ENCODE assay signal across 14 cellular contexts in genomic region chr13:24273926-24274325, GRCh38. TPM values are rescaled to one million over a fixed set of nuclear protein-coding genes. Genes with fewer than 3 reads are reported as not detected.
DNase-seq lines count a peak whose midpoint lies in the region; ATAC-seq, FAIRE-seq and TF ChIP-seq lines count a peak whose summit lies in the region.
"Had no signal": no experiment of that assay in that cellular context is flagged by ENCODE, and none has a peak within 500 bp of the region (broad histone marks: within the 10 kb centered on the region; RNA-seq: fewer than 3 reads in every experiment).

No MANE protein-coding gene starts in this region.

- ATAC-seq in left ventricle myocardium superior (no peak), upper lobe of left lung (ENCODE audit: low FRiP score in 2 of 2) (no peak), HG03196 (IDR thresholded peaks at IDR 0.05; ENCODE audit: unreplicated experiment) (no peak)
- no peak for ATAC-seq in activated CD8-positive, alpha-beta T cell treated with anti-CD3 and anti-CD28 coated beads for 36 hours
- ATAC-seq: body of pancreas, gastrocnemius medialis had no signal

- H3K79me2 ChIP-seq in keratinocyte (ENCODE audit: control insufficient read depth, insufficient read depth, low read length), result no peaks in the 10 kb centered on the region

- TF ChIP-seq CTCF in left ventricle myocardium inferior (IDR thresholded peaks at IDR 0.05; ENCODE audit: borderline replicate concordance) (no peak), keratinocyte (optimal IDR thresholded peaks at IDR 0.05 in 1 of 3, IDR thresholded peaks at IDR 0.05 in 1 of 3, conservative IDR thresholded peaks at IDR 0.05 in 1 of 3; ENCODE audit: extremely low read depth in 1 of 3, insufficient read depth in 2 of 3, low read length in 3 of 3) (no peak), upper lobe of left lung (IDR thresholded peaks at IDR 0.05) (no peak), GM13977 (IDR thresholded peaks at IDR 0.05; ENCODE audit: extremely low read depth, insufficient read depth, missing control alignments) (no peak)
- TF ChIP-seq CTCF in activated CD8-positive, alpha-beta T cell treated with anti-CD3 and anti-CD28 coated beads for 36 hours (IDR thresholded peaks at IDR 0.05), result no peak

- DNase-seq in left ventricle myocardium inferior (no peak), left ventricle myocardium superior (no peak), keratinocyte (ENCODE audit: low read depth, low spot score) (no peak), upper lobe of left lung (no peak), GM13977 (ENCODE audit: low spot score) (no peak)
- peak; percentile 18 for DNase-seq in activated CD8-positive, alpha-beta T cell treated with anti-CD3 and anti-CD28 coated beads for 36 hours
- no peak for DNase-seq in stimulated activated CD4-positive, alpha-beta T cell treated with anti-CD3 and anti-CD28 coated beads, Interleukin-4, amount 100 ng/mL, for 4 hours
- DNase-seq: gastrocnemius medialis, MM.1S had no signal

- H3K36me3 Mint-ChIP-seq in activated CD8-positive, alpha-beta T cell treated with anti-CD3 and anti-CD28 coated beads for 36 hours (ENCODE audit: low read depth), result peaks cover 23% of the 10 kb centered on the region

- CTCF ChIA-PET in activated CD8-positive, alpha-beta T cell treated with anti-CD3 and anti-CD28 coated beads for 36 hours (lab: Charles Lee), result interaction anchor here (0.8 to 2.4 kb wide), 5 partner anchors 10 to 45 kb away, joined by 3 to 8 read pairs (median 7); no protein-coding TSS in a partner anchor

- H3K9me3 Mint-ChIP-seq in activated CD8-positive, alpha-beta T cell treated with anti-CD3 and anti-CD28 coated beads for 36 hours, result no peaks in the 10 kb centered on the region

- no peak for TF ChIP-seq POLR2A in upper lobe of left lung (IDR thresholded peaks at IDR 0.05)

- in situ Hi-C loops in GM13977 (cut with MboI; ENCODE audit: low pct_unique_long_range_greater_than_20kb, low sequenced_read_pairs, unreplicated experiment), result no loop called here

- peaks cover 79% of the 10 kb centered on the region for H3K4me1 Mint-ChIP-seq in activated CD8-positive, alpha-beta T cell treated with anti-CD3 and anti-CD28 coated beads for 36 hours (ENCODE audit: low read depth)

- no peaks in the 10 kb centered on the region for H4K20me1 ChIP-seq in keratinocyte (ENCODE audit: control insufficient read depth, extremely low read depth, insufficient read depth, low read length)

- H3K4me2 ChIP-seq in keratinocyte (ENCODE audit: control insufficient read depth, extremely low read depth, insufficient read depth, low read depth, low read length), result no peak overlapping the region

- H3K27ac ChIP-seq in left ventricle myocardium inferior (replicated peaks), result peak overlapping the region; percentile 91
- no peak overlapping the region for H3K27ac ChIP-seq in keratinocyte (ENCODE audit: control insufficient read depth, insufficient read depth, low read length)
- peak overlapping the region in 3 of 4 donors; percentile 55 to 90 (median 85) for H3K27ac ChIP-seq in upper lobe of left lung

- intact Hi-C loops in left ventricle myocardium inferior (cut with micrococcal nuclease) (no loop called here), left ventricle myocardium superior (cut with micrococcal nuclease) (no loop called here)
- intact Hi-C loops in activated CD8-positive, alpha-beta T cell treated with anti-CD3 and anti-CD28 coated beads for 36 hours (cut with micrococcal nuclease), result no loop called here

- H3K27me3 Mint-ChIP-seq in activated CD8-positive, alpha-beta T cell treated with anti-CD3 and anti-CD28 coated beads for 36 hours, result no peaks in the 10 kb centered on the region

- dilution Hi-C loops in keratinocyte (cut with MboI; ENCODE audit: extremely low pct_ligation_motif_present, low sequenced_read_pairs), result no loop called here

- 91% methylated on average over 7 of the region's 7 CpGs for WGBS in upper lobe of left lung, 2 donors

- H3K9ac ChIP-seq in keratinocyte (ENCODE audit: control insufficient read depth, extremely low read depth, insufficient read depth, low read length), result no peak overlapping the region

- H3K9me3 ChIP-seq in left ventricle myocardium inferior (replicated peaks) (no peaks in the 10 kb centered on the region), keratinocyte (ENCODE audit: control insufficient read depth, low read depth, low read length) (no peaks in the 10 kb centered on the region), upper lobe of left lung (no peaks in the 10 kb centered on the region)
- H3K9me3 ChIP-seq: body of pancreas, gastrocnemius medialis had no signal

- POLR2A ChIA-PET in activated CD8-positive, alpha-beta T cell treated with anti-CD3 and anti-CD28 coated beads for 36 hours (lab: Charles Lee), result interaction anchor here (0.6 to 14.8 kb wide), 8 partner anchors 9 to 544 kb away, joined by 3 to 227 read pairs (median 4); no protein-coding TSS in a partner anchor

- H3K4me1 ChIP-seq in left ventricle myocardium inferior, result peaks cover 59% of the 10 kb centered on the region
- H3K4me1 ChIP-seq in keratinocyte (ENCODE audit: control insufficient read depth, extremely low read depth, insufficient read depth, low read length), result peaks cover 22% of the 10 kb centered on the region
- H3K4me1 ChIP-seq in upper lobe of left lung, result peaks cover 39 to 63% (median 55%) of the 10 kb centered on the region in 4 donors

- H3K9me1 ChIP-seq in keratinocyte (ENCODE audit: control insufficient read depth, extremely low read depth, insufficient read depth, low read length), result no peaks in the 10 kb centered on the region

- H3K27me3 ChIP-seq in left ventricle myocardium inferior (ENCODE audit: low read depth), result no peaks in the 10 kb centered on the region
- H3K27me3 ChIP-seq in keratinocyte (ENCODE audit: control insufficient read depth, extremely low read depth, insufficient read depth, low read length), result no peaks in the 10 kb centered on the region
- H3K27me3 ChIP-seq in upper lobe of left lung, result no peaks in the 10 kb centered on the region
- H3K27me3 ChIP-seq: body of pancreas, gastrocnemius medialis had no signal

- H3K27ac Mint-ChIP-seq in activated CD8-positive, alpha-beta T cell treated with anti-CD3 and anti-CD28 coated beads for 36 hours, result peak overlapping the region; percentile 98

- FAIRE-seq in keratinocyte (lab: Jason Lieb, UNC), result peak; percentile 23
- FAIRE-seq: endometrium, G401.6 had no signal

- H3K4me3 ChIP-seq in left ventricle myocardium inferior (no peak overlapping the region), keratinocyte (ENCODE audit: control insufficient read depth in 2 of 3, extremely low read depth in 1 of 3, insufficient read depth in 2 of 3, low read depth in 1 of 3, low read length in 3 of 3) (no peak overlapping the region), upper lobe of left lung (no peak overlapping the region)
- H3K4me3 ChIP-seq: body of pancreas, gastrocnemius medialis had no signal

- no peak overlapping the region for H2AFZ ChIP-seq in keratinocyte (ENCODE audit: control insufficient read depth, low read length)

- H3K4me3 Mint-ChIP-seq in activated CD8-positive, alpha-beta T cell treated with anti-CD3 and anti-CD28 coated beads for 36 hours, result peak overlapping the region; percentile 64

- H3K36me3 ChIP-seq in left ventricle myocardium inferior (no peaks in the 10 kb centered on the region), keratinocyte (ENCODE audit: control insufficient read depth in 2 of 2, extremely low read depth in 1 of 2, insufficient read depth in 2 of 2, low read length in 2 of 2) (no peaks in the 10 kb centered on the region), upper lobe of left lung (no peaks in the 10 kb centered on the region)
- H3K36me3 ChIP-seq: gastrocnemius medialis had no signal

- TF ChIP-seq EP300 in upper lobe of left lung (IDR thresholded peaks at IDR 0.05), result no peak

RNA-seq across cellular contexts. Expression of gene C1QTNF9, which starts 35.5 kb away (rescaled TPM):
- total RNA-seq in left ventricle myocardium inferior (3.0 TPM), left ventricle myocardium superior (3.9 TPM), upper lobe of left lung (under 1 TPM in 2 of 6 donors, not detected in 4; 0.30 to 0.39 TPM)
- not detected for total RNA-seq in activated CD8-positive, alpha-beta T cell treated with anti-CD3 and anti-CD28 coated beads for 36 hours
- not detected in 3 replicates for polyA plus RNA-seq in keratinocyte
- not detected for polyA plus RNA-seq in keratinocyte (2011; ENCODE audit: low read depth)
- polyA plus RNA-seq in keratinocyte (2011; cell fraction: cytosol; rRNA removed), result not detected in 2 replicates
- polyA plus RNA-seq in keratinocyte (2011; cell fraction: nucleus; rRNA removed), result not detected in 2 replicates
- polyA plus RNA-seq in keratinocyte (2012; ENCODE audit: low replicate concordance), result not detected in 2 replicates
- not detected in 3 replicates for polyA minus RNA-seq in keratinocyte
- polyA minus RNA-seq in keratinocyte (2011; cell fraction: cytosol; rRNA and poly(A)+ RNA removed), result not detected
- not detected in 2 replicates for polyA minus RNA-seq in keratinocyte (2011; cell fraction: nucleus; rRNA and poly(A)+ RNA removed)
- polyA plus RNA-seq: BJ had no signal
